In the genomic region with DNA sequence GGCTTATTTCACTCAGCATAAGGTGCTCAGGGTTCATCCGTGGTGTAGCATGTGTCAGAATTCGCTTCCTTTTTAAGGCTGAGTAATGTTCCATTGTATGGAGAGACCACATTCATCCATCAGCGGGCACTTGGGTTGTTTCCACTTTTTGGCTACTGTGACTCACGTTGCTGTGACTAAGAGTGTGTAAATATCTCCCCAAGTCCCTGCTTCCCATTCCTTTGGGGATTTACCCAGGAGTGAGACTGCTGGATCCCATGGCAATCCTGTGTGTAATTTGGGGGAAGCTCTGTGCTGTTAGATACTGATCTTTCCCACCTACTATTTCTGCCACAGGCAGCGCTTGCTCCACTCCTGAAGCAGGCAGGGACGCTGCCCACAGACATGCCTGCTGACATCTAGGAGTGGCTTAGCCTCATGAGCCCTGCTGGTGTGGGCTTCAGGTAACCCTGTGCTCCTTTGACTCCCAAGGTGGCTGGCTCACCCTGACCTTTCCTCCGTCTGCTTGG, we compare ENCODE assay signal across 13 cellular contexts.
DNase-seq lines count a peak whose midpoint lies in the region; ATAC-seq and TF ChIP-seq lines count a peak whose summit lies in the region.
"Had no signal": no experiment of that assay in that cellular context is flagged by ENCODE, and none has a peak within 500 bp of the region (broad histone marks: within the 10 kb centered on the region; RNA-seq: fewer than 3 reads in every experiment).

No MANE protein-coding gene starts in this region.

- H3K4me1 ChIP-seq in gastroesophageal sphincter (peaks cover 0 to 29% (median 0%) of the 10 kb centered on the region in 3 donors), transverse colon (peaks cover 0 to under 1% (median 0%) of the 10 kb centered on the region in 4 donors)

- intact Hi-C loops in posterior cingulate gyrus (cut with DNase I) (no loop called here), transverse colon (cut with DNase I; ENCODE audit: low total_unique reads) (no loop called here)

- H3K27ac ChIP-seq in gastroesophageal sphincter (no peak overlapping the region), transverse colon (no peak overlapping the region)

- DNase-seq in A172 (ENCODE audit: low spot score) (peak; percentile 98), GM04504 (ENCODE audit: low read depth) (peak; percentile 91), amniotic epithelial cell (ENCODE audit: low read depth) (peak; percentile 90), posterior cingulate gyrus (no peak), SHP77 treated with DMSO at 0.1 percent for 48 hours (lab: John Stamatoyannopoulos, UW) (no peak), transverse colon (no peak), NCI-H1694 treated with DMSO at 0.1 percent for 48 hours (lab: John Stamatoyannopoulos, UW) (no peak)
- DNase-seq: activated naive CD4-positive, alpha-beta T cell treated with Interleukin-2 at 50 U/mL for 16 hours; CD8-positive, alpha-beta T cell; endodermal cell; NCI-H2081 treated with DMSO at 0.1 percent for 48 hours; RPMI8226 had no signal

- ATAC-seq in gastroesophageal sphincter = peak; percentile 19
- ATAC-seq: CD8-positive, alpha-beta T cell had no signal

- 58 to 59% methylated on average over 2 to 3 of the region's 7 CpGs for WGBS in gastroesophageal sphincter (ENCODE audit: low coverage in 1 of 2), 2 donors
- WGBS in transverse colon (ENCODE audit: low coverage in 1 of 2), 2 donors = 69 to 72% methylated on average over 3 to 7 of the region's 7 CpGs

- TF ChIP-seq EP300 in gastroesophageal sphincter (IDR thresholded peaks at IDR 0.05) (no peak), transverse colon (IDR thresholded peaks at IDR 0.05; ENCODE audit: low read depth) (no peak)

- TF ChIP-seq CTCF in gastroesophageal sphincter (IDR thresholded peaks at IDR 0.05) (no peak), transverse colon (IDR thresholded peaks at IDR 0.05) (no peak)

- H3K27me3 ChIP-seq in gastroesophageal sphincter (no peaks in the 10 kb centered on the region), transverse colon (no peaks in the 10 kb centered on the region)

- no peak for TF ChIP-seq POLR2A in gastroesophageal sphincter (IDR thresholded peaks at IDR 0.05)
- no peak for TF ChIP-seq POLR2A in transverse colon (IDR thresholded peaks at IDR 0.05)

- H3K36me3 ChIP-seq in gastroesophageal sphincter (no peaks in the 10 kb centered on the region), transverse colon (no peaks in the 10 kb centered on the region)

- H3K9me3 ChIP-seq in gastroesophageal sphincter (no peaks in the 10 kb centered on the region), transverse colon (no peaks in the 10 kb centered on the region)

- in situ Hi-C loops in transverse colon (cut with MboI; ENCODE audit: low pct_ligation_motif_present in 1 of 4, low pct_unique_long_range_greater_than_20kb in 1 of 4, low sequenced_read_pairs in 3 of 4) = no loop called here

- H3K4me3 ChIP-seq in gastroesophageal sphincter (no peak overlapping the region), transverse colon (no peak overlapping the region)

Comparison
In these comparisons a context has a peak if more than half of its experiments do, and no peak if none do; other contexts are left out.
1. DNase-seq: peak in A172 (single experiment), GM04504 (single experiment) and amniotic epithelial cell (single experiment); none in posterior cingulate gyrus (0 of 10), SHP77 treated with DMSO at 0.1 percent for 48 hours (single experiment), transverse colon (single experiment) and NCI-H1694 treated with DMSO at 0.1 percent for 48 hours (single experiment).